1 cellular context compared by ENCODE assay signal in the genomic region with DNA sequence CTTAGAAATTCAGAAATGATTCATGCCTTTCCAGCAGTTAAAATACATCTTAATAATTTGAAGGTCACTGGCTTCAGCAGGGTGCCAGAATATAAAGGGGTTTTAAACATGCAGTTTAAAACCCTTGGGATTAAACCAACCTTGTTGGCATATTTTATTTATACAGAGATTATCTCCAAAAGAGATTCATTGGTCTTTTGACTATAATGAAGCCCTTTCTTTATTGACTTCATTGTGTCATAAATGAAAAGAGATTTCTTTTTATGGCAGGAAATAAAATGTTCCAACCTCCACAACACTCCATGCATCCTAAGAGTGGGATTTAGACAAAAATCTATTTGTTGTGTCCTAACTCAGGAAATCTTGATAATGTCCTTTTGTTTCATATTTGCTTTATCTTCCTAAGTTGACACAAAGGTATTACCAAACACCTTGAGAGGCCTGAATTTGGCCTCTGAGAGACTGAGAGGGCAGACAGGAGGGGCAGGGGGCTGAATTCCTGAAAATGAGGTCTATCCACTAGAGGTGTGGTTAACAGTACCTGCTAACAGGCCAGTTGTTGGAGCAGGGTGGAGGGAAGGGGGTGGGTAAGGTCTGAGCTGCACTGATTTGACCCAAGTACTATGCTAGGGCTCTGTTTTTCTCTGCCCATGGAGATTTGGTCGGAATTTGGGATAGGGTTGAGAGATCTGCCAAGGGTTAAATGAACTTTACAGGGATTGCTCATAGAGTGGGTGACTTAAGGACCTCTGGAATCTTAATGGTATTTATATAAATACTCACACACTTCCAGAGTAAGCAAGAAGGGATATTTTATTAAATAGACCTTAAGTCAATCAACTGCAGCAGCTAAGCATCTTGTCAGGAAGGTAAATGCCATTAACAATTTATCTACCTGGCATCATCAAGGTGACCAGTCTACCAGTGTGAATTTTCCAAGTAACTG.
TF ChIP-seq lines count a peak whose summit lies in the region.

No MANE protein-coding gene starts in this region.

TF ChIP-seq in WTC11, 78 proteins besides CTCF, POLR2A, EP300 and RAD21 (continued from another document):
- TF ChIP-seq, protein P1, sequence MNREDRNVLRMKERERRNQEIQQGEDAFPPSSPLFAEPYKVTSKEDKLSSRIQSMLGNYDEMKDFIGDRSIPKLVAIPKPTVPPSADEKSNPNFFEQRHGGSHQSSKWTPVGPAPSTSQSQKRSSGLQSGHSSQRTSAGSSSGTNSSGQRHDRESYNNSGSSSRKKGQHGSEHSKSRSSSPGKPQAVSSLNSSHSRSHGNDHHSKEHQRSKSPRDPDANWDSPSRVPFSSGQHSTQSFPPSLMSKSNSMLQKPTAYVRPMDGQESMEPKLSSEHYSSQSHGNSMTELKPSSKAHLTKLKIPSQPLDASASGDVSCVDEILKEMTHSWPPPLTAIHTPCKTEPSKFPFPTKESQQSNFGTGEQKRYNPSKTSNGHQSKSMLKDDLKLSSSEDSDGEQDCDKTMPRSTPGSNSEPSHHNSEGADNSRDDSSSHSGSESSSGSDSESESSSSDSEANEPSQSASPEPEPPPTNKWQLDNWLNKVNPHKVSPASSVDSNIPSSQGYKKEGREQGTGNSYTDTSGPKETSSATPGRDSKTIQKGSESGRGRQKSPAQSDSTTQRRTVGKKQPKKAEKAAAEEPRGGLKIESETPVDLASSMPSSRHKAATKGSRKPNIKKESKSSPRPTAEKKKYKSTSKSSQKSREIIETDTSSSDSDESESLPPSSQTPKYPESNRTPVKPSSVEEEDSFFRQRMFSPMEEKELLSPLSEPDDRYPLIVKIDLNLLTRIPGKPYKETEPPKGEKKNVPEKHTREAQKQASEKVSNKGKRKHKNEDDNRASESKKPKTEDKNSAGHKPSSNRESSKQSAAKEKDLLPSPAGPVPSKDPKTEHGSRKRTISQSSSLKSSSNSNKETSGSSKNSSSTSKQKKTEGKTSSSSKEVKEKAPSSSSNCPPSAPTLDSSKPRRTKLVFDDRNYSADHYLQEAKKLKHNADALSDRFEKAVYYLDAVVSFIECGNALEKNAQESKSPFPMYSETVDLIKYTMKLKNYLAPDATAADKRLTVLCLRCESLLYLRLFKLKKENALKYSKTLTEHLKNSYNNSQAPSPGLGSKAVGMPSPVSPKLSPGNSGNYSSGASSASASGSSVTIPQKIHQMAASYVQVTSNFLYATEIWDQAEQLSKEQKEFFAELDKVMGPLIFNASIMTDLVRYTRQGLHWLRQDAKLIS (CRISPR knock-in tag; IDR thresholded peaks at IDR 0.05; ENCODE audit: borderline replicate concordance), result no peak
